In genomic region chr19:58349590-58349989, GRCh38 we compare ENCODE assay signal across 1 cellular context.
TF ChIP-seq lines count a peak whose summit lies in the region.

No MANE protein-coding gene starts in this region.

TF ChIP-seq in IMR-90, 13 proteins besides CTCF, POLR2A, EP300 and RAD21:
- TF ChIP-seq MAFK (IDR thresholded peaks at IDR 0.05; ENCODE audit: low read depth, low read length) (no peak), CEBPB (IDR thresholded peaks at IDR 0.05; ENCODE audit: low read depth, low read length) (no peak), RFX5 (IDR thresholded peaks at IDR 0.05; ENCODE audit: low read depth, low read length) (no peak), ELK1 (IDR thresholded peaks at IDR 0.05; ENCODE audit: borderline replicate concordance, low read depth, low read length) (no peak), MXI1 (IDR thresholded peaks at IDR 0.05; ENCODE audit: borderline replicate concordance, low read depth, low read length) (no peak), FOS (IDR thresholded peaks at IDR 0.05; ENCODE audit: low read depth, low read length) (no peak), SMC3 (IDR thresholded peaks at IDR 0.05; ENCODE audit: low read depth, low read length) (no peak), USF2 (IDR thresholded peaks at IDR 0.05; ENCODE audit: low read depth, low read length) (no peak), RCOR1 (IDR thresholded peaks at IDR 0.05; ENCODE audit: insufficient replicate concordance, low read length) (no peak), MAZ (IDR thresholded peaks at IDR 0.05; ENCODE audit: borderline replicate concordance, low read depth, low read length) (no peak)
